9 cellular contexts compared by ENCODE assay signal in genomic region chr4:212438-213174, GRCh38.
DNase-seq lines count a peak whose midpoint lies in the region; ATAC-seq, FAIRE-seq and TF ChIP-seq lines count a peak whose summit lies in the region.
"Had no signal": no experiment of that assay in that cellular context is flagged by ENCODE, and none has a peak within 500 bp of the region (broad histone marks: within the 10 kb centered on the region; RNA-seq: fewer than 3 reads in every experiment).

No MANE protein-coding gene starts in this region.

- H3K4me1 ChIP-seq in astrocyte (ENCODE audit: insufficient read depth, low read length): no peaks in the 10 kb centered on the region
- peaks cover 5% of the 10 kb centered on the region for H3K4me1 ChIP-seq in right cardiac atrium (ENCODE audit: control insufficient read depth, insufficient read depth, low read length)
- no peaks in the 10 kb centered on the region for H3K4me1 ChIP-seq in parathyroid adenoma

- H3K27me3 ChIP-seq in astrocyte (ENCODE audit: insufficient read depth, low read length): no peaks in the 10 kb centered on the region
- H3K27me3 ChIP-seq in right cardiac atrium (ENCODE audit: control insufficient read depth, insufficient read depth): no peaks in the 10 kb centered on the region
- H3K27me3 ChIP-seq in parathyroid adenoma (ENCODE audit: control insufficient read depth, insufficient read depth, low read length): no peaks in the 10 kb centered on the region

- H4K20me1 ChIP-seq in astrocyte (ENCODE audit: insufficient read depth, low read length): no peaks in the 10 kb centered on the region

- peak; percentile 88 for DNase-seq in astrocyte (ENCODE audit: low read depth)
- DNase-seq in right cardiac atrium: peak; percentile 83 to 91 (median 89)
- no peak for DNase-seq in SIG-M5 (lab: John Stamatoyannopoulos, UW)
- DNase-seq in UCSD-AML1 (lab: John Stamatoyannopoulos, UW; ENCODE audit: unreplicated experiment): no peak
- DNase-seq in NCI-H2171 (lab: John Stamatoyannopoulos, UW): no peak

- FAIRE-seq in G401.6 (lab: Jason Lieb, UNC) (peak; percentile 95), astrocyte (lab: Jason Lieb, UNC) (peak; percentile 68)
- FAIRE-seq: colon had no signal

- ATAC-seq in right cardiac atrium: peak; percentile 99 to 100
- ATAC-seq in HG03139 (IDR thresholded peaks at IDR 0.05; ENCODE audit: unreplicated experiment): no peak

- peaks cover 12% of the 10 kb centered on the region for H3K36me3 Mint-ChIP-seq in astrocyte (ENCODE audit: low read depth, unreplicated experiment)

- H3K4me3 Mint-ChIP-seq in astrocyte (ENCODE audit: unreplicated experiment): peak overlapping the region; percentile 94

- H3K79me2 ChIP-seq in astrocyte (ENCODE audit: insufficient read depth, low read length) (peaks cover 41% of the 10 kb centered on the region), parathyroid adenoma (no peaks in the 10 kb centered on the region)

- WGBS in right cardiac atrium: 4% methylated on average over 57 of the region's 57 CpGs

- H3K27ac Mint-ChIP-seq in astrocyte (ENCODE audit: unreplicated experiment): peak overlapping the region; percentile 91

- H3K4me2 ChIP-seq in astrocyte (ENCODE audit: low read length) (peak overlapping the region; percentile 93), parathyroid adenoma (ENCODE audit: low read length) (peak overlapping the region; percentile 89)

- intact Hi-C loops in right cardiac atrium (cut with DNase I): no loop called here

- peaks cover 13% of the 10 kb centered on the region for H3K9me3 Mint-ChIP-seq in astrocyte (ENCODE audit: unreplicated experiment)

- TF ChIP-seq CTCF in astrocyte (IDR thresholded peaks at IDR 0.05; ENCODE audit: insufficient read depth, low read depth, low read length) (no peak), parathyroid adenoma (IDR thresholded peaks at IDR 0.05) (no peak)

- peaks cover 3% of the 10 kb centered on the region for H3K9me3 ChIP-seq in astrocyte (ENCODE audit: insufficient read depth, low read depth, low read length)
- no peaks in the 10 kb centered on the region for H3K9me3 ChIP-seq in right cardiac atrium (ENCODE audit: control insufficient read depth, low read length)
- no peaks in the 10 kb centered on the region for H3K9me3 ChIP-seq in parathyroid adenoma (ENCODE audit: control insufficient read depth, low read length)

- H3K36me3 ChIP-seq in astrocyte (ENCODE audit: insufficient read depth, low read length) (no peaks in the 10 kb centered on the region), parathyroid adenoma (ENCODE audit: control insufficient read depth, insufficient read depth, low read length) (no peaks in the 10 kb centered on the region)

- H2AFZ ChIP-seq in astrocyte (ENCODE audit: low read depth, low read length) (peak overlapping the region; percentile 89), parathyroid adenoma (peak overlapping the region; percentile 63)

- H3K27ac ChIP-seq in astrocyte (ENCODE audit: low read depth, low read length) (peak overlapping the region; percentile 65), right cardiac atrium (ENCODE audit: low read length) (peak overlapping the region; percentile 5), parathyroid adenoma (peak overlapping the region; percentile 49)

- H3K4me3 ChIP-seq in astrocyte (ENCODE audit: insufficient read depth, low read depth, low read length) (peak overlapping the region; percentile 67), right cardiac atrium (ENCODE audit: low read length) (peak overlapping the region; percentile 47), parathyroid adenoma (ENCODE audit: low read depth, low read length) (peak overlapping the region; percentile 79)

- H3K27me3 Mint-ChIP-seq in astrocyte (ENCODE audit: low read depth, unreplicated experiment): no peaks in the 10 kb centered on the region

- peak overlapping the region; percentile 86 for H3K9ac ChIP-seq in astrocyte (ENCODE audit: low read length)
- no peak overlapping the region for H3K9ac ChIP-seq in parathyroid adenoma

- H3K4me1 Mint-ChIP-seq in astrocyte (ENCODE audit: low read depth, unreplicated experiment): peaks cover 2% of the 10 kb centered on the region

Comparison
In these comparisons a context has a peak if more than half of its experiments do, and no peak if none do; other contexts are left out.
1. DNase-seq: peak in astrocyte (single experiment) and right cardiac atrium (3 of 3); none in SIG-M5 (single experiment), UCSD-AML1 (single experiment) and NCI-H2171 (single experiment).
2. H3K27ac ChIP-seq: peak in every context shown above with its lines; median percentile 65 in astrocyte; 49 in parathyroid adenoma; 5 in right cardiac atrium.
3. Peak in every context shown above with its lines, with median percentiles within 50 percentile points of each other: H3K4me3 ChIP-seq.